In the genomic region with DNA sequence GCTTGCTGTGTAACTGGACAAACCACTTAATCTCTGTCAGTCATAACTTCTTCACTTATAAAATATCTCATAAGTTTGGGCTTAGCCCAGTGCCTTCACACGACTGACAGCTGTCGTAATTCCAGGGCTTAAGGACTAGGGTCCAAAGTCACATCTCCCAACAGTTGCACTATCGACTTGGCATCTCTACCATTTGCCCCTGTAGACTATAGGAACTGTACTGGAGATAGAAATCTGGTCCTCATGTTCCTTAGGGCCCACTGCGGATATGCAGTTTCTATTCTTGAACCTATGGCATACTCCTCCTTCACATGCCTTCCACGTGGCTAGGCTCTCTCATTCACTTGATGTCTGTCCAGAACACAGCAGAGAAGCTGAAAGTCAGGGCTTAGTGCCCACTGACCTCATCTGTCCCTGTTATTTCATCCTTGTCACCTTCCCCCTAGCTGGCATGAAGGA, we compare ENCODE assay signal across 20 cellular contexts. TPM values are rescaled to one million over a fixed set of nuclear protein-coding genes. Genes with fewer than 3 reads are reported as not detected.
DNase-seq lines count a peak whose midpoint lies in the region; ATAC-seq and TF ChIP-seq lines count a peak whose summit lies in the region.
"Had no signal": no experiment of that assay in that cellular context is flagged by ENCODE, and none has a peak within 500 bp of the region (broad histone marks: within the 10 kb centered on the region; RNA-seq: fewer than 3 reads in every experiment).

No MANE protein-coding gene starts in this region.

- H4K20me1 ChIP-seq in OCI-LY7 (ENCODE audit: insufficient read depth, low read length) (no peaks in the 10 kb centered on the region), neural progenitor cell (ENCODE audit: low read depth) (no peaks in the 10 kb centered on the region)

- H3K79me2 ChIP-seq in OCI-LY7 (ENCODE audit: insufficient read depth, low read depth, low read length) = no peaks in the 10 kb centered on the region
- no peaks in the 10 kb centered on the region for H3K79me2 ChIP-seq in neural progenitor cell (ENCODE audit: low read depth)

- CTCF ChIA-PET in CD4-positive, alpha-beta T cell (lab: Charles Lee) = no interaction called here
- CTCF ChIA-PET in OCI-LY7 (lab: Charles Lee; ENCODE audit: unreplicated experiment) = no interaction called here

- no peaks in the 10 kb centered on the region for H3K9me3 ChIP-seq in CD4-positive, alpha-beta T cell (ENCODE audit: control insufficient read depth, low read length)
- no peaks in the 10 kb centered on the region for H3K9me3 ChIP-seq in OCI-LY7 (ENCODE audit: low read length)
- H3K9me3 ChIP-seq in left ventricle myocardium inferior (replicated peaks) = no peaks in the 10 kb centered on the region
- H3K9me3 ChIP-seq in neural progenitor cell (ENCODE audit: low read depth) = no peaks in the 10 kb centered on the region

- no peaks in the 10 kb centered on the region for H3K27me3 Mint-ChIP-seq in CD4-positive, alpha-beta T cell
- peaks cover 29% of the 10 kb centered on the region for H3K27me3 Mint-ChIP-seq in neural progenitor cell (ENCODE audit: insufficient read depth, low read depth)
- H3K27me3 Mint-ChIP-seq: CD4-positive, alpha-beta memory T cell had no signal

- TF ChIP-seq CTCF in CD4-positive, alpha-beta T cell (IDR thresholded peaks at IDR 0.05) = no peak
- TF ChIP-seq CTCF in OCI-LY7 (conservative IDR thresholded peaks at IDR 0.05; ENCODE audit: low read length) (no peak), left ventricle myocardium inferior (IDR thresholded peaks at IDR 0.05; ENCODE audit: borderline replicate concordance) (no peak), neural progenitor cell (IDR thresholded peaks at IDR 0.05) (no peak)

- no peak for DNase-seq in CD4-positive, alpha-beta T cell
- DNase-seq in OCI-LY7 (ENCODE audit: low spot score) = no peak
- DNase-seq in left ventricle myocardium inferior = no peak
- DNase-seq in neural progenitor cell (ENCODE audit: low spot score) = no peak
- DNase-seq in UCSD-AML1 (lab: John Stamatoyannopoulos, UW; ENCODE audit: unreplicated experiment) = no peak
- DNase-seq in LoVo (ENCODE audit: low spot score) = no peak
- DNase-seq in activated naive CD4-positive, alpha-beta T cell treated with anti-CD3 and anti-CD28 coated beads, Interleukin-2, amount 50 U/mL, for 16 hours = no peak
- DNase-seq: ACHN; CD4-positive, alpha-beta memory T cell; KBM-7; NCI-H1092; NCI-H187; NCI-H446; SHP77 had no signal

- BruUV-seq in OCI-LY7 (replicated peaks; lab: Mats Ljungman, UMichigan) = TSS peak; percentile 43

- H2AFZ ChIP-seq in OCI-LY7 (ENCODE audit: low read length) (no peak overlapping the region), neural progenitor cell (replicated peaks) (no peak overlapping the region)

- intact Hi-C loops in CD4-positive, alpha-beta T cell (cut with DNase I, micrococcal nuclease) = no loop called here
- intact Hi-C loops in OCI-LY7 (cut with micrococcal nuclease; ENCODE audit: unreplicated experiment) (no loop called here), left ventricle myocardium inferior (cut with micrococcal nuclease) (no loop called here)

- no peaks in the 10 kb centered on the region for H3K9me2 ChIP-seq in OCI-LY7 (ENCODE audit: insufficient read depth, low read length)

- H3K27ac Mint-ChIP-seq in CD4-positive, alpha-beta T cell = no peak overlapping the region
- peak overlapping the region; percentile 66 for H3K27ac Mint-ChIP-seq in neural progenitor cell
- H3K27ac Mint-ChIP-seq: B cell had no signal

- peaks cover 33% of the 10 kb centered on the region for H3K36me3 ChIP-seq in OCI-LY7 (ENCODE audit: insufficient read depth, low read length)
- H3K36me3 ChIP-seq in left ventricle myocardium inferior = peaks cover 18% of the 10 kb centered on the region
- no peaks in the 10 kb centered on the region for H3K36me3 ChIP-seq in neural progenitor cell

- no peak overlapping the region for H3K4me2 ChIP-seq in OCI-LY7 (ENCODE audit: low read length)
- H3K4me2 ChIP-seq in neural progenitor cell = no peak overlapping the region

- peaks cover 8% of the 10 kb centered on the region for H3K4me1 Mint-ChIP-seq in CD4-positive, alpha-beta T cell (ENCODE audit: low read depth)
- no peaks in the 10 kb centered on the region for H3K4me1 Mint-ChIP-seq in neural progenitor cell

- no peaks in the 10 kb centered on the region for H3K4me1 ChIP-seq in OCI-LY7 (ENCODE audit: insufficient read depth, low read length, poor library complexity, severe bottlenecking)
- H3K4me1 ChIP-seq in left ventricle myocardium inferior = peaks cover 21% of the 10 kb centered on the region
- peaks cover 3% of the 10 kb centered on the region for H3K4me1 ChIP-seq in neural progenitor cell

- peaks cover 5% of the 10 kb centered on the region for H3F3A ChIP-seq in neural progenitor cell (ENCODE audit: low read depth)

- no peak for ATAC-seq in CD4-positive, alpha-beta T cell (ENCODE audit: poor library complexity)
- no peak for ATAC-seq in HG03460 (IDR thresholded peaks at IDR 0.05; ENCODE audit: unreplicated experiment)
- ATAC-seq: HCT116, Panc1 had no signal

- H3K4me3 Mint-ChIP-seq in CD4-positive, alpha-beta T cell = peak overlapping the region; percentile 25
- H3K4me3 Mint-ChIP-seq in neural progenitor cell = no peak overlapping the region

- POLR2A ChIA-PET in CD4-positive, alpha-beta T cell (lab: Charles Lee) = no interaction called here
- POLR2A ChIA-PET in OCI-LY7 (lab: Charles Lee) = interaction anchor here (0.6 to 1.4 kb wide), 2 partner anchors 20 to 212 kb away, joined by 3 to 6 read pairs; no protein-coding TSS in a partner anchor

- H3K27ac ChIP-seq in CD4-positive, alpha-beta T cell (ENCODE audit: low read depth, low read length) = no peak overlapping the region
- no peak overlapping the region for H3K27ac ChIP-seq in OCI-LY7 (ENCODE audit: low read depth, low read length, poor library complexity, severe bottlenecking)
- H3K27ac ChIP-seq in left ventricle myocardium inferior (replicated peaks) = peak overlapping the region; percentile 67
- H3K27ac ChIP-seq in neural progenitor cell = no peak overlapping the region
- H3K27ac ChIP-seq: HL-60 had no signal

- H3K4me3 ChIP-seq in OCI-LY7 (ENCODE audit: low read depth, low read length, poor library complexity, severe bottlenecking) (no peak overlapping the region), left ventricle myocardium inferior (no peak overlapping the region), neural progenitor cell (no peak overlapping the region)

- no peaks in the 10 kb centered on the region for H3K27me3 ChIP-seq in CD4-positive, alpha-beta T cell (ENCODE audit: control insufficient read depth, insufficient read depth, low read length)
- H3K27me3 ChIP-seq in left ventricle myocardium inferior (ENCODE audit: low read depth) (no peaks in the 10 kb centered on the region), neural progenitor cell (peaks cover 35% of the 10 kb centered on the region)

- no peak overlapping the region for H3K9ac ChIP-seq in neural progenitor cell

- H3K36me3 Mint-ChIP-seq in CD4-positive, alpha-beta T cell (ENCODE audit: low read depth) = peaks cover 24% of the 10 kb centered on the region
- H3K36me3 Mint-ChIP-seq in neural progenitor cell = peaks cover 12% of the 10 kb centered on the region

- no peaks in the 10 kb centered on the region for H3K9me3 Mint-ChIP-seq in CD4-positive, alpha-beta T cell
- no peaks in the 10 kb centered on the region for H3K9me3 Mint-ChIP-seq in neural progenitor cell
- H3K9me3 Mint-ChIP-seq: CD4-positive, alpha-beta memory T cell had no signal

RNA-seq across cellular contexts. Expression of a gene that starts 2.7 kb away (rescaled TPM):
- 1 to 10 TPM; 1.0 to 1.3 TPM for total RNA-seq in CD4-positive, alpha-beta T cell
- total RNA-seq in OCI-LY7 (2014; rRNA removed; shearing (Covaris generic)) = not detected in 2 replicates
- total RNA-seq in OCI-LY7 (2022) = not detected in 2 replicates
- 3.5 TPM for total RNA-seq in left ventricle myocardium inferior
- 0.65 and 1.1 TPM in 2 replicates for total RNA-seq in neural progenitor cell (ENCODE audit: low replicate concordance)

RNA-seq across cellular contexts. Expression of a gene that starts 7.4 kb away (rescaled TPM):
- not detected for total RNA-seq in CD4-positive, alpha-beta T cell
- not detected in 2 replicates for total RNA-seq in OCI-LY7 (2014; rRNA removed; shearing (Covaris generic))
- total RNA-seq in OCI-LY7 (2022) = not detected in 2 replicates
- 0.80 TPM for total RNA-seq in left ventricle myocardium inferior
- total RNA-seq in neural progenitor cell (ENCODE audit: low replicate concordance) = 2.1 and 3.0 TPM in 2 replicates
- total RNA-seq: B cell had no signal

RNA-seq across cellular contexts. Expression of a gene that starts 8.2 kb away (rescaled TPM):
- 10 to 100 TPM; 12.3 to 12.6 TPM for total RNA-seq in CD4-positive, alpha-beta T cell
- total RNA-seq in OCI-LY7 (2014; rRNA removed; shearing (Covaris generic)) = 113 and 116 TPM in 2 replicates
- total RNA-seq in OCI-LY7 (2022) (96.8 and 106 TPM in 2 replicates), left ventricle myocardium inferior (54.6 TPM), neural progenitor cell (ENCODE audit: low replicate concordance) (25.1 and 39.8 TPM in 2 replicates)

RNA-seq across cellular contexts. Expression of a gene that starts 12.9 kb away (rescaled TPM):
- not detected for total RNA-seq in CD4-positive, alpha-beta T cell
- not detected in 2 replicates for total RNA-seq in OCI-LY7 (2014; rRNA removed; shearing (Covaris generic))
- total RNA-seq in OCI-LY7 (2022) (not detected in 2 replicates), left ventricle myocardium inferior (not detected), neural progenitor cell (ENCODE audit: low replicate concordance) (not detected in 2 replicates)
- total RNA-seq: B cell; CD4-positive, alpha-beta memory T cell; M059J had no signal

RNA-seq across cellular contexts. Expression of a gene that starts 22.5 kb away (rescaled TPM):
- not detected for total RNA-seq in CD4-positive, alpha-beta T cell
- total RNA-seq in OCI-LY7 (2014; rRNA removed; shearing (Covaris generic)) = not detected in 2 replicates
- total RNA-seq in OCI-LY7 (2022) (0.25 TPM in 1 of 2 replicates, not detected in the other), left ventricle myocardium inferior (0.08 TPM), neural progenitor cell (ENCODE audit: low replicate concordance) (0.03 TPM in 1 of 2 replicates, not detected in the other)
- total RNA-seq: CD4-positive, alpha-beta memory T cell; M059J had no signal
